ENCODE assay signal across 24 cellular contexts in the genomic region with DNA sequence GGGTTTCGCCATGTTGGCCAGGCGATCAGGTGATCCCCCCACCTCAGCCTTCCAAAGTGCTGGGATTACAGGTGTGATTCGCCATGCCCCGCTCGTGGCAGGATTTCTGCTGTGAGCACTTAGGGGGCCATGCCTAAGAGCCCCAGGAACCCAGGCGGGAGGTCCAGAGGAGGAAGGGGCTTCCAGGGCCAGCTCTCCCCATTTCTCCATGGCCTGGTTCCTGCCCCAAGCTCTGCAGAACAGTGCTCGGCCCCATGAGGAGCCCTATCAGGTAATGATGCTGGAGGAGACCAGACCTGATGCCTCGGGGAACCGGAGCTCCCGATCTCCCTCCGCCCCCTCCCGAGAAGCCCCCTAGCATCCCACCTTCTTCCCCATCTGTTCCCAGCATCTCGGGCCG.
"Had no signal": no experiment of that assay in that cellular context is flagged by ENCODE, and none has a peak within 500 bp of the region (broad histone marks: within the 10 kb centered on the region; RNA-seq: fewer than 3 reads in every experiment).

No MANE protein-coding gene starts in this region.

- H3K4me3 Mint-ChIP-seq: endodermal cell; naive B cell; stimulated activated memory B cell treated with anti-CD40 and anti-IgM and Interleukin-4, amounts not matched to agents 10 μg/mL and 1 μg/mL and 100 μg/mL, for 72 hours; stimulated activated naive CD8-positive, alpha-beta T cell treated with anti-CD3 and anti-CD28 coated beads, Interleukin-15, Interleukin-2, amounts not matched to agents 100 ng/mL and 50 ng/mL, for 24 hours had no signal

- H3K9me3 Mint-ChIP-seq: endodermal cell; naive B cell; stimulated activated memory B cell treated with anti-CD40 and anti-IgM and Interleukin-4, amounts not matched to agents 10 μg/mL and 1 μg/mL and 100 μg/mL, for 72 hours; stimulated activated naive CD8-positive, alpha-beta T cell treated with anti-CD3 and anti-CD28 coated beads, Interleukin-15, Interleukin-2, amounts not matched to agents 100 ng/mL and 50 ng/mL, for 24 hours had no signal

- ATAC-seq: foreskin keratinocyte, left lung, right lobe of liver had no signal

- H3K4me3 ChIP-seq: cardiac muscle cell, colonic mucosa, left lung, lung, ovary, right lobe of liver, testis, tibial nerve had no signal

- DNase-seq: cerebellar nuclear complex; colonic mucosa; dermis blood vessel endothelial cell; effector CD4-positive, alpha-beta T cell; erythroblast; foreskin keratinocyte; hypothalamus; mesenchymal stem cell; midbrain; naive B cell; stimulated activated CD4-positive, alpha-beta T cell treated with anti-CD3 and anti-CD28 coated beads, Interleukin-15, amount 100 ng/mL, for 24 hours; stimulated activated CD4-positive, alpha-beta T cell treated with anti-CD3 and anti-CD28 coated beads, Interleukin-1b, Interleukin-23, amount 100 ng/mL, for 48 hours; stimulated activated CD4-positive, alpha-beta T cell treated with anti-CD3 and anti-CD28 coated beads, Interleukin-4, amount 100 ng/mL, for 24 hours; testis had no signal

- H3K36me3 Mint-ChIP-seq: naive B cell; stimulated activated memory B cell treated with anti-CD40 and anti-IgM and Interleukin-4, amounts not matched to agents 10 μg/mL and 1 μg/mL and 100 μg/mL, for 72 hours had no signal

- H3K4me1 ChIP-seq: colonic mucosa, foreskin keratinocyte, left lung had no signal

- H3K27me3 ChIP-seq: cardiac muscle cell, colonic mucosa, ovary, right lobe of liver, testis, tibial nerve had no signal

- H3K36me3 ChIP-seq: cardiac muscle cell, colonic mucosa, left lung, ovary, right lobe of liver, tibial nerve had no signal

- H3K9me3 ChIP-seq: colonic mucosa, left lung, ovary, right lobe of liver, testis, tibial nerve had no signal

- H3K27ac Mint-ChIP-seq: endodermal cell; progenitor cell of endocrine pancreas; stimulated activated memory B cell treated with anti-CD40 and anti-IgM and Interleukin-4, amounts not matched to agents 10 μg/mL and 1 μg/mL and 100 μg/mL, for 72 hours; stimulated activated naive CD8-positive, alpha-beta T cell treated with anti-CD3 and anti-CD28 coated beads, Interleukin-15, Interleukin-2, amounts not matched to agents 100 ng/mL and 50 ng/mL, for 24 hours had no signal

- H3K27me3 Mint-ChIP-seq: stimulated activated memory B cell treated with anti-CD40 and anti-IgM and Interleukin-4, amounts not matched to agents 10 μg/mL and 1 μg/mL and 100 μg/mL, for 72 hours; stimulated activated naive CD8-positive, alpha-beta T cell treated with anti-CD3 and anti-CD28 coated beads, Interleukin-15, Interleukin-2, amounts not matched to agents 100 ng/mL and 50 ng/mL, for 24 hours had no signal

- H3K4me1 Mint-ChIP-seq: endodermal cell had no signal

- H3K27ac ChIP-seq: cardiac muscle cell, colonic mucosa, foreskin keratinocyte, left lung, ovary, right lobe of liver, testis, tibial nerve had no signal
